Comparison of ENCODE assay signal across 11 cellular contexts in genomic region chr3:32443471-32443870, GRCh38. TPM values are rescaled to one million over a fixed set of nuclear protein-coding genes. Genes with fewer than 3 reads are reported as not detected.
A peak's percentile ranks its signal among the peaks of the same experiment; 100 is the strongest.
DNase-seq lines count a peak whose midpoint lies in the region; ATAC-seq and TF ChIP-seq lines count a peak whose summit lies in the region.
"Had no signal": no experiment of that assay in that cellular context is flagged by ENCODE, and none has a peak within 500 bp of the region (broad histone marks: within the 10 kb centered on the region; RNA-seq: fewer than 3 reads in every experiment).

No MANE protein-coding gene starts in this region.

- in situ Hi-C loops in astrocyte of the spinal cord (cut with HindIII; ENCODE audit: low sequenced_read_pairs), result no loop called here

- POLR2A ChIA-PET in CD4-positive, alpha-beta T cell (lab: Charles Lee), result interaction anchor here (0.8 kb wide), 1 partner anchor 11 kb away, joined by 4 read pairs; no protein-coding TSS in a partner anchor

- no peaks in the 10 kb centered on the region for H3K9me3 ChIP-seq in CD4-positive, alpha-beta T cell (ENCODE audit: control insufficient read depth, low read length)
- no peaks in the 10 kb centered on the region for H3K9me3 ChIP-seq in lung (ENCODE audit: control insufficient read depth in 2 of 2, insufficient read depth in 1 of 2, low read length in 1 of 2)
- H3K9me3 ChIP-seq: thyroid gland had no signal

- CTCF ChIA-PET in CD4-positive, alpha-beta T cell (lab: Charles Lee), result no interaction called here

- H3K27me3 ChIP-seq in CD4-positive, alpha-beta T cell (ENCODE audit: control insufficient read depth, insufficient read depth, low read length), result no peaks in the 10 kb centered on the region
- H3K27me3 ChIP-seq in lung (ENCODE audit: control insufficient read depth, insufficient read depth), result no peaks in the 10 kb centered on the region
- H3K27me3 ChIP-seq: thyroid gland had no signal

- peaks cover 0 to 4% of the 10 kb centered on the region in 2 donors for H3K4me1 ChIP-seq in lung (ENCODE audit: control insufficient read depth in 2 of 2, insufficient read depth in 2 of 2, low read length in 2 of 2)

- WGBS in lung, 2 donors, result 38 to 58% methylated on average over 1 of the region's 1 CpG

- H3K27me3 Mint-ChIP-seq in CD4-positive, alpha-beta T cell, result no peaks in the 10 kb centered on the region

- H3K4me3 ChIP-seq in astrocyte of the spinal cord (ENCODE audit: low read depth, low read length) (no peak overlapping the region), lung (no peak overlapping the region)
- H3K4me3 ChIP-seq: thyroid gland had no signal

- TF ChIP-seq CTCF in CD4-positive, alpha-beta T cell (IDR thresholded peaks at IDR 0.05), result no peak
- no peak for TF ChIP-seq CTCF in astrocyte of the spinal cord (IDR thresholded peaks at IDR 0.05; ENCODE audit: low read depth, low read length)
- TF ChIP-seq CTCF in lung (IDR thresholded peaks at IDR 0.05; ENCODE audit: control extremely low read depth, extremely low read depth), result no peak

- H3K27ac ChIP-seq in CD4-positive, alpha-beta T cell (ENCODE audit: low read depth, low read length), result no peak overlapping the region
- no peak overlapping the region for H3K27ac ChIP-seq in lung (ENCODE audit: low read depth in 1 of 2, low read length in 1 of 2)
- H3K27ac ChIP-seq: thyroid gland had no signal

- peaks cover 0 to 3% of the 10 kb centered on the region in 2 donors for H3K36me3 ChIP-seq in lung (ENCODE audit: control insufficient read depth in 2 of 2, insufficient read depth in 2 of 2, low read length in 2 of 2)
- H3K36me3 ChIP-seq: thyroid gland had no signal

- no peak overlapping the region for H3K4me3 Mint-ChIP-seq in CD4-positive, alpha-beta T cell
- H3K4me3 Mint-ChIP-seq: WTC11 had no signal

- H3K27ac Mint-ChIP-seq in CD4-positive, alpha-beta T cell, result peak overlapping the region; percentile 64
- H3K27ac Mint-ChIP-seq: WTC11 had no signal

- ATAC-seq in CD4-positive, alpha-beta T cell (ENCODE audit: poor library complexity), result no peak
- ATAC-seq in lung (ENCODE audit: insufficient read depth, low FRiP score) (peak; percentile 27), GM21367 (IDR thresholded peaks at IDR 0.05; ENCODE audit: unreplicated experiment) (no peak)
- ATAC-seq: WTC11 had no signal

- H3K9me3 Mint-ChIP-seq in CD4-positive, alpha-beta T cell, result no peaks in the 10 kb centered on the region
- H3K9me3 Mint-ChIP-seq: WTC11 had no signal

- H3K4me1 Mint-ChIP-seq in CD4-positive, alpha-beta T cell (ENCODE audit: low read depth), result peaks cover 89% of the 10 kb centered on the region

- DNase-seq in CD4-positive, alpha-beta T cell, result no peak
- DNase-seq in LHCN-M2 (ENCODE audit: low read depth), result peak; percentile 80
- DNase-seq in astrocyte of the spinal cord (ENCODE audit: low read depth, low spot score), result peak; percentile 65
- no peak for DNase-seq in lung (ENCODE audit: low spot score)
- DNase-seq in islet precursor cell, result no peak
- no peak for DNase-seq in DMS 273 treated with DMSO at 0.1 percent for 48 hours (lab: John Stamatoyannopoulos, UW)
- no peak for DNase-seq in posterior cingulate gyrus
- DNase-seq: NCI-H1092 treated with DMSO at 0.1 percent for 48 hours, thyroid gland had no signal

- intact Hi-C loops in CD4-positive, alpha-beta T cell (cut with DNase I, micrococcal nuclease), result no loop called here
- intact Hi-C loops in posterior cingulate gyrus (cut with DNase I), result no loop called here

- peaks cover 69% of the 10 kb centered on the region for H3K36me3 Mint-ChIP-seq in CD4-positive, alpha-beta T cell (ENCODE audit: low read depth)

RNA-seq across cellular contexts. Expression of gene CMTM7, which starts 51.8 kb away (rescaled TPM):
- 10 to 100 TPM; 31.5 to 35.2 TPM for total RNA-seq in CD4-positive, alpha-beta T cell
- total RNA-seq in LHCN-M2 (2014; rRNA removed) (11.3 and 12.4 TPM in 2 replicates), lung (10 to 100 TPM; 41.6 to 46.0 TPM)
- 8.1 TPM for polyA plus RNA-seq in LHCN-M2 (2012)
- polyA plus RNA-seq in lung, result 10 to 100 TPM; 33.1 to 46.8 TPM

RNA-seq across cellular contexts. Expression of gene CMTM6, which starts 59.2 kb away (rescaled TPM):
- total RNA-seq in CD4-positive, alpha-beta T cell, result 10 to 100 TPM; 36.5 to 37.8 TPM
- total RNA-seq in LHCN-M2 (2014; rRNA removed), result 80.6 and 93.1 TPM in 2 replicates
- polyA plus RNA-seq in LHCN-M2 (2012), result 18.7 TPM
- total RNA-seq in lung, result 10 to 100 TPM; 63.4 to 97.4 TPM
- 10 to 100 TPM; 27.1 to 81.0 TPM for polyA plus RNA-seq in lung

Comparison
In these comparisons a context has a peak if more than half of its experiments do, and no peak if none do; other contexts are left out.
1. DNase-seq: peak in LHCN-M2 (single experiment) and astrocyte of the spinal cord (single experiment); none in CD4-positive, alpha-beta T cell (0 of 10), lung (single experiment), islet precursor cell (single experiment), DMS 273 treated with DMSO at 0.1 percent for 48 hours (single experiment) and posterior cingulate gyrus (0 of 10).